In genomic region chr1:102191723-102192122, GRCh38 we compare ENCODE assay signal across 8 cellular contexts.
DNase-seq lines count a peak whose midpoint lies in the region; ATAC-seq and TF ChIP-seq lines count a peak whose summit lies in the region.

No MANE protein-coding gene starts in this region.

- WGBS in prostate gland: 35% methylated on average over 2 of the region's 2 CpGs

- TF ChIP-seq POLR2A in prostate gland (IDR thresholded peaks at IDR 0.05): no peak

- TF ChIP-seq CTCF in GM10266 (IDR thresholded peaks at IDR 0.05; ENCODE audit: control insufficient read depth, insufficient read depth, low read depth, missing control alignments) (peak; percentile 31), nephron (IDR thresholded peaks at IDR 0.05; ENCODE audit: unreplicated experiment in 3 of 3) (peak; percentile 58 to 85 (median 77)), prostate gland (IDR thresholded peaks at IDR 0.05) (peak in 2 of 4 experiments; percentile 22 to 56)

- no peak overlapping the region for H3K4me3 ChIP-seq in prostate gland

- ATAC-seq in HG02938 (IDR thresholded peaks at IDR 0.05; ENCODE audit: unreplicated experiment) (peak; percentile 63), GM18520 (IDR thresholded peaks at IDR 0.05; ENCODE audit: unreplicated experiment) (no peak), GM21737 (IDR thresholded peaks at IDR 0.05; ENCODE audit: unreplicated experiment) (no peak)

- no peaks in the 10 kb centered on the region for H3K27me3 Mint-ChIP-seq in nephron (ENCODE audit: low read depth)

- no peaks in the 10 kb centered on the region for H3K9me3 Mint-ChIP-seq in nephron

- no peak overlapping the region for H3K4me3 Mint-ChIP-seq in nephron

- H3K4me1 Mint-ChIP-seq in nephron: no peaks in the 10 kb centered on the region

- H3K36me3 ChIP-seq in prostate gland: no peaks in the 10 kb centered on the region

- H3K27me3 ChIP-seq in prostate gland (replicated peaks; ENCODE audit: insufficient read depth): no peaks in the 10 kb centered on the region

- no peak overlapping the region for H3K27ac Mint-ChIP-seq in nephron

- H3K9me3 ChIP-seq in prostate gland: no peaks in the 10 kb centered on the region

- intact Hi-C loops in prostate gland (cut with DNase I): no loop called here

- peak; percentile 6 for DNase-seq in GM10266 (ENCODE audit: extremely low spot score)
- peak; percentile 19 to 66 for DNase-seq in NCI-H524 (lab: John Stamatoyannopoulos, UW)
- DNase-seq in cerebellar nuclear complex (lab: John Stamatoyannopoulos, UW): peak; percentile 3 to 62
- no peak for DNase-seq in prostate gland (ENCODE audit: low spot score)

- H3K4me1 ChIP-seq in prostate gland (replicated peaks): no peaks in the 10 kb centered on the region

- no peak overlapping the region for H3K27ac ChIP-seq in prostate gland

- no peaks in the 10 kb centered on the region for H3K36me3 Mint-ChIP-seq in nephron (ENCODE audit: low read depth)
